In genomic region chr21:38958940-38959685, GRCh38 we compare ENCODE assay signal across 1 cellular context.
TF ChIP-seq lines count a peak whose summit lies in the region.

No MANE protein-coding gene starts in this region.

TF ChIP-seq in HEK293, 187 proteins besides CTCF, POLR2A, EP300 and RAD21 (continued from another document):
- TF ChIP-seq PRDM6 (tag by site-specific recombination; IDR thresholded peaks at IDR 0.05) (peak; percentile 74), ZNF629 (tag by site-specific recombination; IDR thresholded peaks at IDR 0.05) (peak; percentile 53; the same call in 1 of the 2 replicates), ZNF626 (tag by site-specific recombination; IDR thresholded peaks at IDR 0.05) (no peak), ZNF473 (tag by site-specific recombination; IDR thresholded peaks at IDR 0.05) (no peak), ZNF624 (tag by site-specific recombination; IDR thresholded peaks at IDR 0.05) (no peak), GLI4 (tag by site-specific recombination; IDR thresholded peaks at IDR 0.05) (no peak), SP7 (tag by site-specific recombination; IDR thresholded peaks at IDR 0.05) (peak; percentile 87), ATF2 (tag by site-specific recombination; IDR thresholded peaks at IDR 0.05; ENCODE audit: low read depth) (peak; percentile 57; the same call in 1 of the 2 replicates), ZNF114 (tag by site-specific recombination; IDR thresholded peaks at IDR 0.05) (no peak), ZNF2 (tag by site-specific recombination; IDR thresholded peaks at IDR 0.05) (no peak), ZNF670 (tag by site-specific recombination; IDR thresholded peaks at IDR 0.05; ENCODE audit: low read depth) (no peak), MYNN (tag by site-specific recombination; IDR thresholded peaks at IDR 0.05; ENCODE audit: borderline replicate concordance) (no peak), ZNF561 (tag by site-specific recombination; IDR thresholded peaks at IDR 0.05; ENCODE audit: borderline replicate concordance) (no peak), ZNF623 (tag by site-specific recombination; IDR thresholded peaks at IDR 0.05) (no peak), ZNF426 (tag by site-specific recombination; IDR thresholded peaks at IDR 0.05) (no peak), ZNF266 (tag by site-specific recombination; IDR thresholded peaks at IDR 0.05; ENCODE audit: low read depth) (no peak), ZEB2 (tag by site-specific recombination; IDR thresholded peaks at IDR 0.05) (0 out of 2 replicates have a peak, but pooled peaks have one; percentile 36), ZFP69B (tag by site-specific recombination; IDR thresholded peaks at IDR 0.05) (no peak), ZNF398 (tag by site-specific recombination; IDR thresholded peaks at IDR 0.05) (peak; percentile 46; the same call in 1 of the 2 replicates), GFI1B (tag by site-specific recombination; IDR thresholded peaks at IDR 0.05) (no peak), WT1 (tag by site-specific recombination; IDR thresholded peaks at IDR 0.05) (no peak), OSR2 (tag by site-specific recombination; IDR thresholded peaks at IDR 0.05) (peak; percentile 80; the same call in 1 of the 2 replicates)
- TF ChIP-seq, protein P1, sequence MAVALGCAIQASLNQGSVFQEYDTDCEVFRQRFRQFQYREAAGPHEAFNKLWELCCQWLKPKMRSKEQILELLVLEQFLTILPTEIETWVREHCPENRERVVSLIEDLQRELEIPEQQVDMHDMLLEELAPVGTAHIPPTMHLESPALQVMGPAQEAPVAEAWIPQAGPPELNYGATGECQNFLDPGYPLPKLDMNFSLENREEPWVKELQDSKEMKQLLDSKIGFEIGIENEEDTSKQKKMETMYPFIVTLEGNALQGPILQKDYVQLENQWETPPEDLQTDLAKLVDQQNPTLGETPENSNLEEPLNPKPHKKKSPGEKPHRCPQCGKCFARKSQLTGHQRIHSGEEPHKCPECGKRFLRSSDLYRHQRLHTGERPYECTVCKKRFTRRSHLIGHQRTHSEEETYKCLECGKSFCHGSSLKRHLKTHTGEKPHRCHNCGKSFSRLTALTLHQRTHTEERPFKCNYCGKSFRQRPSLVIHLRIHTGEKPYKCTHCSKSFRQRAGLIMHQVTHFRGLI (tag by site-specific recombination; IDR thresholded peaks at IDR 0.05) = no peak
- TF ChIP-seq, protein P2, sequence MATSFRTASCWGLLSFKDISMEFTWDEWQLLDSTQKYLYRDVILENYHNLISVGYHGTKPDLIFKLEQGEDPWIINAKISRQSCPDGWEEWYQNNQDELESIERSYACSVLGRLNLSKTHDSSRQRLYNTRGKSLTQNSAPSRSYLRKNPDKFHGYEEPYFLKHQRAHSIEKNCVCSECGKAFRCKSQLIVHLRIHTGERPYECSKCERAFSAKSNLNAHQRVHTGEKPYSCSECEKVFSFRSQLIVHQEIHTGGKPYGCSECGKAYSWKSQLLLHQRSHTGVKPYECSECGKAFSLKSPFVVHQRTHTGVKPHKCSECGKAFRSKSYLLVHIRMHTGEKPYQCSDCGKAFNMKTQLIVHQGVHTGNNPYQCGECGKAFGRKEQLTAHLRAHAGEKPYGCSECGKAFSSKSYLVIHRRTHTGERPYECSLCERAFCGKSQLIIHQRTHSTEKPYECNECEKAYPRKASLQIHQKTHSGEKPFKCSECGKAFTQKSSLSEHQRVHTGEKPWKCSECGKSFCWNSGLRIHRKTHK (tag by site-specific recombination; IDR thresholded peaks at IDR 0.05) = no peak
